Comparison of ENCODE assay signal across 9 cellular contexts in genomic region chr1:202160377-202160940, GRCh38. TPM values are rescaled to one million over a fixed set of nuclear protein-coding genes. Genes with fewer than 3 reads are reported as not detected.
DNase-seq lines count a peak whose midpoint lies in the region; ATAC-seq lines count a peak whose summit lies in the region.
"Had no signal": no experiment of that assay in that cellular context is flagged by ENCODE, and none has a peak within 500 bp of the region (broad histone marks: within the 10 kb centered on the region; RNA-seq: fewer than 3 reads in every experiment).

Gene PTPN7 (minus strand): TSS chr1:202160602. CDS start chr1:202159402, 1,200 bp downstream.

- no peaks in the 10 kb centered on the region for H3K9me3 ChIP-seq in thymus (ENCODE audit: control insufficient read depth)
- H3K9me3 ChIP-seq: heart right ventricle had no signal

- peak; percentile 81 for DNase-seq in DMS 273 (lab: John Stamatoyannopoulos, UW; ENCODE audit: unreplicated experiment)
- peak; percentile 69 for DNase-seq in H7
- peak; percentile 84 for DNase-seq in SIG-M5 treated with dmso at 0.1 percent for 504 hours (lab: John Stamatoyannopoulos, UW; ENCODE audit: unreplicated experiment)
- peak; percentile 79 for DNase-seq in activated gamma-delta T cell treated with Interleukin-2 at 50 U/mL for 16 hours
- peak; percentile 80 for DNase-seq in naive B cell
- no peak for DNase-seq in NCI-H748 (lab: John Stamatoyannopoulos, UW; ENCODE audit: unreplicated experiment)
- DNase-seq: heart right ventricle had no signal

- ATAC-seq in naive B cell (ENCODE audit: low read depth in 2 of 2) (peak; percentile 63 to 69), GM19035 (IDR thresholded peaks at IDR 0.05; ENCODE audit: unreplicated experiment) (no peak)

- H3K27me3 Mint-ChIP-seq in naive B cell: no peaks in the 10 kb centered on the region

- peaks cover 73% of the 10 kb centered on the region for H3K4me1 ChIP-seq in thymus (ENCODE audit: control insufficient read depth, insufficient read depth, low read length)

- no peaks in the 10 kb centered on the region; the same call in 1 of the 2 replicates for H3K27me3 ChIP-seq in H7 (ENCODE audit: control insufficient read depth, insufficient read depth, low read length)
- no peaks in the 10 kb centered on the region for H3K27me3 ChIP-seq in thymus (ENCODE audit: control insufficient read depth, insufficient read depth)
- H3K27me3 ChIP-seq: heart right ventricle had no signal

- no peaks in the 10 kb centered on the region for H3K9me3 Mint-ChIP-seq in naive B cell

- peak within 1 kb of the TSS; percentile 95 for H3K27ac ChIP-seq in thymus (ENCODE audit: low read depth)

- peak within 1 kb of the TSS; percentile 88 to 98 (median 96) for H3K4me3 Mint-ChIP-seq in naive B cell

- peaks cover 60 to 92% (median 78%) of the 10 kb centered on the region in 3 donors for H3K4me1 Mint-ChIP-seq in naive B cell

- H3K4me3 ChIP-seq in H7 (ENCODE audit: insufficient read depth, low read depth, low read length) (no peak within 1 kb of the TSS), thymus (ENCODE audit: low read length) (peak within 1 kb of the TSS; percentile 84)

- H3K36me3 ChIP-seq in H7 (replicated peaks; ENCODE audit: control insufficient read depth, insufficient read depth, low read length): no peaks in the 10 kb centered on the region
- peaks cover 22% of the 10 kb centered on the region for H3K36me3 ChIP-seq in thymus (ENCODE audit: control insufficient read depth, insufficient read depth)
- H3K36me3 ChIP-seq: heart right ventricle had no signal

- WGBS in thymus: 12% methylated on average over 17 of the region's 17 CpGs

- H3K36me3 Mint-ChIP-seq in naive B cell: no peaks in the 10 kb centered on the region

- H3K27ac Mint-ChIP-seq in naive B cell: peak within 1 kb of the TSS; percentile 88 to 99 (median 96)

RNA-seq across cellular contexts. Expression of gene PTPN7, which starts in this region (rescaled TPM):
- total RNA-seq in H7 (2014; rRNA removed; shearing (Covaris generic)): 0.24 and 0.55 TPM in 2 replicates
- polyA plus RNA-seq in naive B cell (ENCODE audit: low read depth in 6 of 6) (10 to 100 TPM; 19.0 to 41.5 (median 22.9) TPM), thymus (75.2 TPM)

Comparison
In these comparisons a context has a peak if more than half of its experiments do, and no peak if none do; other contexts are left out.
1. Peak in DNase-seq in H7; RNA of the gene not detected or under 1 TPM.